In genomic region chr15:45399381-45400212, GRCh38 we compare ENCODE assay signal across 8 cellular contexts. TPM values are rescaled to one million over a fixed set of nuclear protein-coding genes. Genes with fewer than 3 reads are reported as not detected.
DNase-seq lines count a peak whose midpoint lies in the region; ATAC-seq and TF ChIP-seq lines count a peak whose summit lies in the region.

No MANE protein-coding gene starts in this region.

- no peak overlapping the region for H3K23ac ChIP-seq in IMR-90 (ENCODE audit: low read depth, low read length)

- no peak overlapping the region for H4K8ac ChIP-seq in IMR-90 (ENCODE audit: low read depth in 2 of 2, low read length in 2 of 2)

- peaks cover 16% of the 10 kb centered on the region for H4K20me1 ChIP-seq in IMR-90 (ENCODE audit: insufficient read depth, low read length)

- H3K56ac ChIP-seq in IMR-90 (ENCODE audit: extremely low read depth, insufficient read depth, low read length): no peak overlapping the region

- TF ChIP-seq CTCF in IMR-90 (conservative IDR thresholded peaks at IDR 0.05; ENCODE audit: low read depth, low read length) (peak; percentile 74), esophagus squamous epithelium (IDR thresholded peaks at IDR 0.05) (peak; percentile 52 to 77 (median 74))

- no peak overlapping the region for H3K9ac ChIP-seq in IMR-90 (ENCODE audit: low read depth, low read length)

- no peak overlapping the region for H2BK15ac ChIP-seq in IMR-90 (ENCODE audit: low read depth, low read length)

- no peak overlapping the region for H2BK120ac ChIP-seq in IMR-90 (ENCODE audit: low read depth, low read length)

- POLR2A ChIA-PET in IMR-90 (lab: Charles Lee; ENCODE audit: unreplicated experiment): no interaction called here

- no peak overlapping the region for H4K5ac ChIP-seq in IMR-90 (ENCODE audit: low read depth, low read length)

- TF ChIP-seq RAD21 in IMR-90 (IDR thresholded peaks at IDR 0.05; ENCODE audit: low read length): peak; percentile 73

- H3K36me3 ChIP-seq in IMR-90 (ENCODE audit: control insufficient read depth, insufficient read depth, low read length) (no peaks in the 10 kb centered on the region), esophagus squamous epithelium (no peaks in the 10 kb centered on the region)

- peaks cover 0 to 24% of the 10 kb centered on the region in 2 experiments; a peak in 2 of 4 replicates for H3K79me1 ChIP-seq in IMR-90 (ENCODE audit: low read depth in 1 of 2, low read length in 2 of 2)

- H3K4me2 ChIP-seq in IMR-90 (ENCODE audit: low read depth, low read length): no peak overlapping the region

- H3K9me3 ChIP-seq in IMR-90 (ENCODE audit: control insufficient read depth, insufficient read depth, low read length) (no peaks in the 10 kb centered on the region), esophagus squamous epithelium (no peaks in the 10 kb centered on the region)

- H3K18ac ChIP-seq in IMR-90 (ENCODE audit: low read depth, low read length): no peak overlapping the region

- H3K4me1 ChIP-seq in IMR-90 (ENCODE audit: control insufficient read depth, insufficient read depth, low read length) (no peaks in the 10 kb centered on the region), esophagus squamous epithelium (peaks cover 7 to 26% (median 11%) of the 10 kb centered on the region in 3 donors)

- H3K9me1 ChIP-seq in IMR-90 (ENCODE audit: insufficient read depth, low read length): no peaks in the 10 kb centered on the region

- peaks cover 10% of the 10 kb centered on the region for H3K27me3 ChIP-seq in IMR-90 (ENCODE audit: control insufficient read depth, insufficient read depth, low read length)
- H3K27me3 ChIP-seq in esophagus squamous epithelium: peaks cover 0 to 17% (median 0%) of the 10 kb centered on the region in 4 donors

- TF ChIP-seq POLR2A in IMR-90 (IDR thresholded peaks at IDR 0.05; ENCODE audit: low read depth, low read length) (no peak), esophagus squamous epithelium (IDR thresholded peaks at IDR 0.05) (no peak)

- no peak overlapping the region for H3K14ac ChIP-seq in IMR-90 (replicated peaks; ENCODE audit: low read depth, low read length)

- dilution Hi-C loops in IMR-90 (cut with HindIII; ENCODE audit: low sequenced_read_pairs, unreplicated experiment): no loop called here

- H4K91ac ChIP-seq in IMR-90 (ENCODE audit: insufficient read depth, low read depth, low read length): no peak overlapping the region

- no peak overlapping the region for H2BK20ac ChIP-seq in IMR-90 (ENCODE audit: low read depth, low read length)

- intact Hi-C loops in IMR-90 (cut with micrococcal nuclease): loop anchor here (1.0 kb wide), 3 partner anchors 92 to 236 kb away; no protein-coding TSS in a partner anchor
- intact Hi-C loops in esophagus squamous epithelium (cut with DNase I): loop anchor here (10.0 kb wide), 1 partner anchor 195 kb away; no protein-coding TSS in a partner anchor

- BruUV-seq in IMR-90 (replicated peaks; lab: Mats Ljungman, UMichigan): no TSS peak

- H2AK5ac ChIP-seq in IMR-90 (ENCODE audit: low read depth, low read length): no peak overlapping the region

- CTCF ChIA-PET in IMR-90 (lab: Yijun Ruan, JAX): interaction anchor here (0.7 to 5.2 kb wide), 6 partner anchors 8 to 274 kb away, joined by 3 to 27 read pairs (median 3); no protein-coding TSS in a partner anchor

- WGBS in IMR-90 (ENCODE audit: extremely low coverage in 2 of 2, insufficient read length in 1 of 2), 2 experiments: no CpG with 5 or more reads among the region's 6 CpGs
- 44 to 51% methylated on average over 6 of the region's 6 CpGs for WGBS in esophagus squamous epithelium, 2 donors

- no peak overlapping the region for H2AFZ ChIP-seq in IMR-90 (replicated peaks; ENCODE audit: low read length, poor library complexity)

- DNase-seq in DMS114 treated with DMSO at 0.1 percent for 48 hours (lab: John Stamatoyannopoulos, UW; ENCODE audit: unreplicated experiment): peak; percentile 73
- DNase-seq in IMR-90: peak; percentile 66
- DNase-seq in RPMI7951 (ENCODE audit: low read depth): peak; percentile 68
- DNase-seq in esophagus squamous epithelium (lab: John Stamatoyannopoulos, UW): no peak
- peak; percentile 91 for DNase-seq in pons (ENCODE audit: low spot score)
- DNase-seq in UCSD-AML1 (lab: John Stamatoyannopoulos, UW; ENCODE audit: unreplicated experiment): no peak
- no peak for DNase-seq in mucosa of gallbladder (ENCODE audit: low spot score)
- no peak for DNase-seq in T1000 (lab: John Stamatoyannopoulos, UW)

- ATAC-seq in IMR-90 (ENCODE audit: low read depth): no peak

- H3K4ac ChIP-seq in IMR-90 (ENCODE audit: low read depth, low read length): no peak overlapping the region

- H3K27ac ChIP-seq in IMR-90 (ENCODE audit: insufficient read depth, low read length) (no peak overlapping the region), esophagus squamous epithelium (no peak overlapping the region)

- H2BK5ac ChIP-seq in IMR-90 (ENCODE audit: low read depth, low read length, poor library complexity, severe bottlenecking): no peak overlapping the region

- no peak overlapping the region for H3K4me3 ChIP-seq in IMR-90 (ENCODE audit: insufficient read depth, low read depth, low read length)
- H3K4me3 ChIP-seq in esophagus squamous epithelium: no peak overlapping the region

- in situ Hi-C loops in IMR-90 (cut with MboI; ENCODE audit: low sequenced_read_pairs): loop anchor here (5.0 kb wide), 1 partner anchor 237 kb away; no protein-coding TSS in a partner anchor

- no peak overlapping the region for H2AK9ac ChIP-seq in IMR-90 (replicated peaks; ENCODE audit: low read depth, low read length, poor library complexity)

TF ChIP-seq in IMR-90, 13 proteins besides CTCF, POLR2A, EP300 and RAD21:
- TF ChIP-seq SMC3 (IDR thresholded peaks at IDR 0.05; ENCODE audit: low read depth, low read length) (peak; percentile 69), CEBPB (IDR thresholded peaks at IDR 0.05; ENCODE audit: low read depth, low read length) (no peak), MAFK (IDR thresholded peaks at IDR 0.05; ENCODE audit: low read depth, low read length) (no peak), RCOR1 (IDR thresholded peaks at IDR 0.05; ENCODE audit: insufficient replicate concordance, low read length) (no peak), FOS (IDR thresholded peaks at IDR 0.05; ENCODE audit: low read depth, low read length) (no peak)

RNA-seq across cellular contexts. Expression of gene GATM, which starts 21.3 kb away (rescaled TPM):
- total RNA-seq in IMR-90 (2012; rRNA removed) (0.18 and 0.28 TPM in 2 replicates), esophagus squamous epithelium (10 to 100 TPM; 11.1 to 20.7 (median 16.7) TPM), mucosa of gallbladder (136 TPM)
- polyA plus RNA-seq in IMR-90 (2012; rRNA removed): 0.10 and 0.14 TPM in 2 replicates
- polyA plus RNA-seq in IMR-90 (2012; cell fraction: cytosol; rRNA removed): 0.04 TPM in 1 of 2 replicates, not detected in the other
- 0.08 and 0.16 TPM in 2 replicates for polyA plus RNA-seq in IMR-90 (2012; cell fraction: nucleus; rRNA removed; ENCODE audit: low replicate concordance)
- 0.68 and 1.4 TPM in 2 replicates for total RNA-seq in RPMI7951 (2014; rRNA removed; shearing (Covaris generic))

Comparison
In these comparisons a context has a peak if more than half of its experiments do, and no peak if none do; other contexts are left out.
1. DNase-seq: peak in DMS114 treated with DMSO at 0.1 percent for 48 hours (single experiment), IMR-90 (single experiment), RPMI7951 (single experiment) and pons (single experiment); none in esophagus squamous epithelium (single experiment), UCSD-AML1 (single experiment), mucosa of gallbladder (single experiment) and T1000 (single experiment).